2 cellular contexts compared by ENCODE assay signal in the genomic region with DNA sequence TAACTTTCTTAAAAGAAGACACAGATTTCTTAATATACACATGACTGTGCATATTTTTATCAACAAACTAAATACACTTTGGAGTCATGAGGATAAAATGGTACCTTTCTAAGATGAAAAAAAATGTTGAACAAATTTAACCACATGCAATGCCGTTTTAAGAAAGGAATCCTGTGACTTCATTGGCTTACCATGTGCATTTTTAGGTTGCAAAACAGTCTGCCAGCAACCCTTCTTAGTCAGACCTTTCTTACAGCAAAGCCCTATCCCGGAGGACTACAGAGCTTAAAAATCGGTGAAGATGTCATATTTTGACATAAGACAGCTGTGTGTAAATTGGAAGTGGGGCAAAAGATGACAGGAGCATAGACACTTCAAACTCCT.
TF ChIP-seq lines count a peak whose summit lies in the region.

No MANE protein-coding gene starts in this region.

TF ChIP-seq in GM23338, 12 proteins besides CTCF, POLR2A, EP300 and RAD21 (continues in another document):
- TF ChIP-seq POLR2AphosphoS5 (IDR thresholded peaks at IDR 0.05; ENCODE audit: low read depth) (no peak), EZH2phosphoT487 (IDR thresholded peaks at IDR 0.05; ENCODE audit: unreplicated experiment) (no peak), CREB1 (CRISPR knock-in tag; IDR thresholded peaks at IDR 0.05; ENCODE audit: low read depth) (no peak), JUNB (IDR thresholded peaks at IDR 0.05; ENCODE audit: unreplicated experiment) (no peak), ZNF331 (CRISPR knock-in tag; IDR thresholded peaks at IDR 0.05; ENCODE audit: low read depth) (no peak), ZNF114 (CRISPR knock-in tag; IDR thresholded peaks at IDR 0.05) (no peak), EZH2 (IDR thresholded peaks at IDR 0.05; ENCODE audit: low read depth, unreplicated experiment) (no peak)
- TF ChIP-seq, protein P1, sequence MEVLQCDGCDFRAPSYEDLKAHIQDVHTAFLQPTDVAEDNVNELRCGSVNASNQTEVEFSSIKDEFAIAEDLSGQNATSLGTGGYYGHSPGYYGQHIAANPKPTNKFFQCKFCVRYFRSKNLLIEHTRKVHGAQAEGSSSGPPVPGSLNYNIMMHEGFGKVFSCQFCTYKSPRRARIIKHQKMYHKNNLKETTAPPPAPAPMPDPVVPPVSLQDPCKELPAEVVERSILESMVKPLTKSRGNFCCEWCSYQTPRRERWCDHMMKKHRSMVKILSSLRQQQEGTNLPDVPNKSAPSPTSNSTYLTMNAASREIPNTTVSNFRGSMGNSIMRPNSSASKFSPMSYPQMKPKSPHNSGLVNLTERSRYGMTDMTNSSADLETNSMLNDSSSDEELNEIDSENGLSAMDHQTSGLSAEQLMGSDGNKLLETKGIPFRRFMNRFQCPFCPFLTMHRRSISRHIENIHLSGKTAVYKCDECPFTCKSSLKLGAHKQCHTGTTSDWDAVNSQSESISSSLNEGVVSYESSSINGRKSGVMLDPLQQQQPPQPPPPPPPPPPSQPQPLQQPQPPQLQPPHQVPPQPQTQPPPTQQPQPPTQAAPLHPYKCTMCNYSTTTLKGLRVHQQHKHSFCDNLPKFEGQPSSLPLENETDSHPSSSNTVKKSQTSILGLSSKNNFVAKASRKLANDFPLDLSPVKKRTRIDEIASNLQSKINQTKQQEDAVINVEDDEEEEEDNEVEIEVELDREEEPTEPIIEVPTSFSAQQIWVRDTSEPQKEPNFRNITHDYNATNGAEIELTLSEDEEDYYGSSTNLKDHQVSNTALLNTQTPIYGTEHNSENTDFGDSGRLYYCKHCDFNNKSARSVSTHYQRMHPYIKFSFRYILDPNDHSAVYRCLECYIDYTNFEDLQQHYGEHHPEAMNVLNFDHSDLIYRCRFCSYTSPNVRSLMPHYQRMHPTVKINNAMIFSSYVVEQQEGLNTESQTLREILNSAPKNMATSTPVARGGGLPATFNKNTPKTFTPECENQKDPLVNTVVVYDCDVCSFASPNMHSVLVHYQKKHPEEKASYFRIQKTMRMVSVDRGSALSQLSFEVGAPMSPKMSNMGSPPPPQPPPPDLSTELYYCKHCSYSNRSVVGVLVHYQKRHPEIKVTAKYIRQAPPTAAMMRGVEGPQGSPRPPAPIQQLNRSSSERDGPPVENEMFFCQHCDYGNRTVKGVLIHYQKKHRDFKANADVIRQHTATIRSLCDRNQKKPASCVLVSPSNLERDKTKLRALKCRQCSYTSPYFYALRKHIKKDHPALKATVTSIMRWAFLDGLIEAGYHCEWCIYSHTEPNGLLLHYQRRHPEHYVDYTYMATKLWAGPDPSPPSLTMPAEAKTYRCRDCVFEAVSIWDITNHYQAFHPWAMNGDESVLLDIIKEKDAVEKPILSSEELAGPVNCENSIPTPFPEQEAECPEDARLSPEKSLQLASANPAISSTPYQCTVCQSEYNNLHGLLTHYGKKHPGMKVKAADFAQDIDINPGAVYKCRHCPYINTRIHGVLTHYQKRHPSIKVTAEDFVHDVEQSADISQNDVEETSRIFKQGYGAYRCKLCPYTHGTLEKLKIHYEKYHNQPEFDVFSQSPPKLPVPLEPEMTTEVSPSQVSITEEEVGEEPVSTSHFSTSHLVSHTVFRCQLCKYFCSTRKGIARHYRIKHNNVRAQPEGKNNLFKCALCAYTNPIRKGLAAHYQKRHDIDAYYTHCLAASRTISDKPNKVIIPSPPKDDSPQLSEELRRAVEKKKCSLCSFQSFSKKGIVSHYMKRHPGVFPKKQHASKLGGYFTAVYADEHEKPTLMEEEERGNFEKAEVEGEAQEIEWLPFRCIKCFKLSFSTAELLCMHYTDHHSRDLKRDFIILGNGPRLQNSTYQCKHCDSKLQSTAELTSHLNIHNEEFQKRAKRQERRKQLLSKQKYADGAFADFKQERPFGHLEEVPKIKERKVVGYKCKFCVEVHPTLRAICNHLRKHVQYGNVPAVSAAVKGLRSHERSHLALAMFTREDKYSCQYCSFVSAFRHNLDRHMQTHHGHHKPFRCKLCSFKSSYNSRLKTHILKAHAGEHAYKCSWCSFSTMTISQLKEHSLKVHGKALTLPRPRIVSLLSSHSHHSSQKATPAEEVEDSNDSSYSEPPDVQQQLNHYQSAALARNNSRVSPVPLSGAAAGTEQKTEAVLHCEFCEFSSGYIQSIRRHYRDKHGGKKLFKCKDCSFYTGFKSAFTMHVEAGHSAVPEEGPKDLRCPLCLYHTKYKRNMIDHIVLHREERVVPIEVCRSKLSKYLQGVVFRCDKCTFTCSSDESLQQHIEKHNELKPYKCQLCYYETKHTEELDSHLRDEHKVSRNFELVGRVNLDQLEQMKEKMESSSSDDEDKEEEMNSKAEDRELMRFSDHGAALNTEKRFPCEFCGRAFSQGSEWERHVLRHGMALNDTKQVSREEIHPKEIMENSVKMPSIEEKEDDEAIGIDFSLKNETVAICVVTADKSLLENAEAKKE (CRISPR knock-in tag; IDR thresholded peaks at IDR 0.05), result no peak
- TF ChIP-seq, protein P2, sequence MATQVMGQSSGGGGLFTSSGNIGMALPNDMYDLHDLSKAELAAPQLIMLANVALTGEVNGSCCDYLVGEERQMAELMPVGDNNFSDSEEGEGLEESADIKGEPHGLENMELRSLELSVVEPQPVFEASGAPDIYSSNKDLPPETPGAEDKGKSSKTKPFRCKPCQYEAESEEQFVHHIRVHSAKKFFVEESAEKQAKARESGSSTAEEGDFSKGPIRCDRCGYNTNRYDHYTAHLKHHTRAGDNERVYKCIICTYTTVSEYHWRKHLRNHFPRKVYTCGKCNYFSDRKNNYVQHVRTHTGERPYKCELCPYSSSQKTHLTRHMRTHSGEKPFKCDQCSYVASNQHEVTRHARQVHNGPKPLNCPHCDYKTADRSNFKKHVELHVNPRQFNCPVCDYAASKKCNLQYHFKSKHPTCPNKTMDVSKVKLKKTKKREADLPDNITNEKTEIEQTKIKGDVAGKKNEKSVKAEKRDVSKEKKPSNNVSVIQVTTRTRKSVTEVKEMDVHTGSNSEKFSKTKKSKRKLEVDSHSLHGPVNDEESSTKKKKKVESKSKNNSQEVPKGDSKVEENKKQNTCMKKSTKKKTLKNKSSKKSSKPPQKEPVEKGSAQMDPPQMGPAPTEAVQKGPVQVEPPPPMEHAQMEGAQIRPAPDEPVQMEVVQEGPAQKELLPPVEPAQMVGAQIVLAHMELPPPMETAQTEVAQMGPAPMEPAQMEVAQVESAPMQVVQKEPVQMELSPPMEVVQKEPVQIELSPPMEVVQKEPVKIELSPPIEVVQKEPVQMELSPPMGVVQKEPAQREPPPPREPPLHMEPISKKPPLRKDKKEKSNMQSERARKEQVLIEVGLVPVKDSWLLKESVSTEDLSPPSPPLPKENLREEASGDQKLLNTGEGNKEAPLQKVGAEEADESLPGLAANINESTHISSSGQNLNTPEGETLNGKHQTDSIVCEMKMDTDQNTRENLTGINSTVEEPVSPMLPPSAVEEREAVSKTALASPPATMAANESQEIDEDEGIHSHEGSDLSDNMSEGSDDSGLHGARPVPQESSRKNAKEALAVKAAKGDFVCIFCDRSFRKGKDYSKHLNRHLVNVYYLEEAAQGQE (IDR thresholded peaks at IDR 0.05; ENCODE audit: unreplicated experiment), result no peak
- TF ChIP-seq, protein P3, sequence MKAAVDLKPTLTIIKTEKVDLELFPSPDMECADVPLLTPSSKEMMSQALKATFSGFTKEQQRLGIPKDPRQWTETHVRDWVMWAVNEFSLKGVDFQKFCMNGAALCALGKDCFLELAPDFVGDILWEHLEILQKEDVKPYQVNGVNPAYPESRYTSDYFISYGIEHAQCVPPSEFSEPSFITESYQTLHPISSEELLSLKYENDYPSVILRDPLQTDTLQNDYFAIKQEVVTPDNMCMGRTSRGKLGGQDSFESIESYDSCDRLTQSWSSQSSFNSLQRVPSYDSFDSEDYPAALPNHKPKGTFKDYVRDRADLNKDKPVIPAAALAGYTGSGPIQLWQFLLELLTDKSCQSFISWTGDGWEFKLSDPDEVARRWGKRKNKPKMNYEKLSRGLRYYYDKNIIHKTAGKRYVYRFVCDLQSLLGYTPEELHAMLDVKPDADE (IDR thresholded peaks at IDR 0.05), result no peak

TF ChIP-seq in K562, 482 proteins besides CTCF, POLR2A, EP300 and RAD21:
- TF ChIP-seq SMAD2 (IDR thresholded peaks at IDR 0.05; ENCODE audit: low read depth, low read length), result no peak
- no peak for TF ChIP-seq TCF7L2 (IDR thresholded peaks at IDR 0.05; ENCODE audit: low read depth, low read length)
- TF ChIP-seq ILF3 (IDR thresholded peaks at IDR 0.05; ENCODE audit: borderline replicate concordance), result no peak
- TF ChIP-seq MAFG (tag; conservative IDR thresholded peaks at IDR 0.05), result 0 out of 2 replicates have a peak, but pooled peaks have one; percentile 16
- TF ChIP-seq SMAD1 (IDR thresholded peaks at IDR 0.05; ENCODE audit: low read depth, low read length, partially characterized antibody), result no peak
- TF ChIP-seq, protein P4, sequence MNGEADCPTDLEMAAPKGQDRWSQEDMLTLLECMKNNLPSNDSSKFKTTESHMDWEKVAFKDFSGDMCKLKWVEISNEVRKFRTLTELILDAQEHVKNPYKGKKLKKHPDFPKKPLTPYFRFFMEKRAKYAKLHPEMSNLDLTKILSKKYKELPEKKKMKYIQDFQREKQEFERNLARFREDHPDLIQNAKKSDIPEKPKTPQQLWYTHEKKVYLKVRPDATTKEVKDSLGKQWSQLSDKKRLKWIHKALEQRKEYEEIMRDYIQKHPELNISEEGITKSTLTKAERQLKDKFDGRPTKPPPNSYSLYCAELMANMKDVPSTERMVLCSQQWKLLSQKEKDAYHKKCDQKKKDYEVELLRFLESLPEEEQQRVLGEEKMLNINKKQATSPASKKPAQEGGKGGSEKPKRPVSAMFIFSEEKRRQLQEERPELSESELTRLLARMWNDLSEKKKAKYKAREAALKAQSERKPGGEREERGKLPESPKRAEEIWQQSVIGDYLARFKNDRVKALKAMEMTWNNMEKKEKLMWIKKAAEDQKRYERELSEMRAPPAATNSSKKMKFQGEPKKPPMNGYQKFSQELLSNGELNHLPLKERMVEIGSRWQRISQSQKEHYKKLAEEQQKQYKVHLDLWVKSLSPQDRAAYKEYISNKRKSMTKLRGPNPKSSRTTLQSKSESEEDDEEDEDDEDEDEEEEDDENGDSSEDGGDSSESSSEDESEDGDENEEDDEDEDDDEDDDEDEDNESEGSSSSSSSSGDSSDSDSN (IDR thresholded peaks at IDR 0.05; ENCODE audit: borderline replicate concordance in 1 of 2, low read depth in 2 of 2, low read length in 2 of 2), result no peak
